17 cellular contexts compared by ENCODE assay signal in genomic region chr6:423799-424345, GRCh38. TPM values are rescaled to one million over a fixed set of nuclear protein-coding genes. Genes with fewer than 3 reads are reported as not detected.
A peak's percentile ranks its signal among the peaks of the same experiment; 100 is the strongest.
DNase-seq lines count a peak whose midpoint lies in the region; ATAC-seq and TF ChIP-seq lines count a peak whose summit lies in the region.
"Had no signal": no experiment of that assay in that cellular context is flagged by ENCODE, and none has a peak within 500 bp of the region (broad histone marks: within the 10 kb centered on the region; RNA-seq: fewer than 3 reads in every experiment).

No MANE protein-coding gene starts in this region.

- no peak overlapping the region for H3K4me3 Mint-ChIP-seq in stimulated activated naive CD8-positive, alpha-beta T cell treated with anti-CD3 and anti-CD28 coated beads, Interleukin-15, Interleukin-2, amounts not matched to agents 100 ng/mL and 50 ng/mL, for 24 hours
- H3K4me3 Mint-ChIP-seq in osteocyte (ENCODE audit: unreplicated experiment) = no peak overlapping the region
- H3K4me3 Mint-ChIP-seq: CD8-positive, alpha-beta memory T cell had no signal

- H3K27me3 Mint-ChIP-seq in stimulated activated naive CD8-positive, alpha-beta T cell treated with anti-CD3 and anti-CD28 coated beads, Interleukin-15, Interleukin-2, amounts not matched to agents 100 ng/mL and 50 ng/mL, for 24 hours = no peaks in the 10 kb centered on the region
- H3K27me3 Mint-ChIP-seq in osteocyte (ENCODE audit: unreplicated experiment) = no peaks in the 10 kb centered on the region
- H3K27me3 Mint-ChIP-seq: CD8-positive, alpha-beta memory T cell had no signal

- H3K27ac Mint-ChIP-seq in stimulated activated naive CD8-positive, alpha-beta T cell treated with anti-CD3 and anti-CD28 coated beads, Interleukin-15, Interleukin-2, amounts not matched to agents 100 ng/mL and 50 ng/mL, for 24 hours = peak overlapping the region; percentile 89
- H3K27ac Mint-ChIP-seq in osteocyte (ENCODE audit: unreplicated experiment) = no peak overlapping the region
- H3K27ac Mint-ChIP-seq: CD8-positive, alpha-beta memory T cell had no signal

- DNase-seq in stimulated activated naive CD8-positive, alpha-beta T cell treated with anti-CD3 and anti-CD28 coated beads, Interleukin-15, Interleukin-2, amounts not matched to agents 100 U/mL and 50 U/mL, for 24 hours = no peak
- DNase-seq in osteocyte (ENCODE audit: extremely low spot score, unreplicated experiment) = peak; percentile 83
- no peak for DNase-seq in NCI-H524 (lab: John Stamatoyannopoulos, UW)
- DNase-seq in inferior parietal cortex (ENCODE audit: extremely low spot score) = no peak
- DNase-seq: CD8-positive, alpha-beta memory T cell; DND-41; GDM1; GM23248; NCI-H1092; NCI-H1694 treated with DMSO at 0.1 percent for 48 hours; NCI-H446; NCI-H774; Right ventricle myocardium superior had no signal

- no peak for ATAC-seq in stimulated activated naive CD8-positive, alpha-beta T cell treated with anti-CD3 and anti-CD28 coated beads, Interleukin-15, Interleukin-2, amounts not matched to agents 100 U/mL and 50 U/mL, for 24 hours
- peak; percentile 28 for ATAC-seq in esophagus mucosa
- ATAC-seq in HG02852 (IDR thresholded peaks at IDR 0.05; ENCODE audit: unreplicated experiment) = no peak
- ATAC-seq: K562 had no signal

- no peaks in the 10 kb centered on the region for H3K9me3 Mint-ChIP-seq in stimulated activated naive CD8-positive, alpha-beta T cell treated with anti-CD3 and anti-CD28 coated beads, Interleukin-15, Interleukin-2, amounts not matched to agents 100 ng/mL and 50 ng/mL, for 24 hours
- peaks cover 6% of the 10 kb centered on the region for H3K9me3 Mint-ChIP-seq in osteocyte (ENCODE audit: unreplicated experiment)

- no peak for TF ChIP-seq CTCF in osteocyte (IDR thresholded peaks at IDR 0.05)

- H3K4me1 Mint-ChIP-seq in stimulated activated naive CD8-positive, alpha-beta T cell treated with anti-CD3 and anti-CD28 coated beads, Interleukin-15, Interleukin-2, amounts not matched to agents 100 ng/mL and 50 ng/mL, for 24 hours (ENCODE audit: low read depth) = peaks cover 47% of the 10 kb centered on the region
- peaks cover 13% of the 10 kb centered on the region for H3K4me1 Mint-ChIP-seq in osteocyte (ENCODE audit: unreplicated experiment)

- H3K36me3 Mint-ChIP-seq in stimulated activated naive CD8-positive, alpha-beta T cell treated with anti-CD3 and anti-CD28 coated beads, Interleukin-15, Interleukin-2, amounts not matched to agents 100 ng/mL and 50 ng/mL, for 24 hours (ENCODE audit: low read depth) = no peaks in the 10 kb centered on the region
- H3K36me3 Mint-ChIP-seq in osteocyte (ENCODE audit: unreplicated experiment) = no peaks in the 10 kb centered on the region

RNA-seq across cellular contexts. Expression of gene IRF4, which starts 32.3 kb away (rescaled TPM):
- total RNA-seq in esophagus mucosa = 1.1 TPM
- total RNA-seq in osteocyte = not detected in 2 replicates
- total RNA-seq: GM23248 had no signal
